ENCODE assay signal across 17 cellular contexts in the genomic region with DNA sequence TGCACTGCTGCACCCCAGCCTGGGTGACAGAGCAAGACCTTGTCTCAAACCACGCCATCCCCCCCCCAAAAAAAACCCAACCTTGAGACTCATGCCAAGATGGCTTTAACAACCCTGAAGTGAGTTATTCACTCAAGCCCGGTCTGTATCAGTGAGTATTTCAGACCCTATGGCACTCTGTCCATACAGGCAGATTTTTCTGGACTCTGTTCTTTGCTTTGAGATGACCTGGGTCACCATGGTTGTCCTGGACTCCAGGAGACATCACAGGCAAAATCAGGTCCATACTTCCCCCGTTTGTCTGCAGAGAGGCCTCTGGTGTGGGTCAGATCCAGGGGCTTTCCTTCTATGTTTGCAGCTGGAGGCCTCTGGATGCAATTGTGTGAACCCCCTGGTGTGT.
DNase-seq lines count a peak whose midpoint lies in the region; ATAC-seq, FAIRE-seq and TF ChIP-seq lines count a peak whose summit lies in the region.
"Had no signal": no experiment of that assay in that cellular context is flagged by ENCODE, and none has a peak within 500 bp of the region (broad histone marks: within the 10 kb centered on the region; RNA-seq: fewer than 3 reads in every experiment).

No MANE protein-coding gene starts in this region.

- WGBS in liver: 71% methylated on average over 3 of the region's 3 CpGs
- 0% methylated on average over 3 of the region's 3 CpGs for WGBS in HepG2 (ENCODE audit: low lambda C conversion rate)
- WGBS in endodermal cell (ENCODE audit: insufficient coverage in 1 of 2, insufficient read length in 1 of 2), 2 experiments: 83 to 91% methylated on average over 2 to 3 of the region's 3 CpGs
- WGBS in hepatocyte (ENCODE audit: low lambda C conversion rate, missing lambda C conversion rate): 91% methylated on average over 3 of the region's 3 CpGs

- POLR2A ChIA-PET in HepG2 (lab: Yijun Ruan, JAX): no interaction called here

- no peak for TF ChIP-seq RAD21 in liver (IDR thresholded peaks at IDR 0.05)
- no peak for TF ChIP-seq RAD21 in HepG2 (CRISPR knock-in tag; IDR thresholded peaks at IDR 0.05)

- H3K9ac ChIP-seq in liver (ENCODE audit: low read depth in 1 of 2, low read length in 2 of 2) (no peak overlapping the region), HepG2 (ENCODE audit: insufficient read depth, low read depth, low read length) (no peak overlapping the region), endodermal cell (ENCODE audit: extremely low read depth, low read length, poor library complexity, severe bottlenecking) (no peak overlapping the region), neural progenitor cell (no peak overlapping the region)
- H3K9ac ChIP-seq: BLaER1, GM23248 had no signal

- BruUV-seq in HepG2 (replicated peaks; lab: Mats Ljungman, UMichigan): no TSS peak

- H3K27ac ChIP-seq in liver (ENCODE audit: low read depth in 1 of 2, low read length in 2 of 2) (no peak overlapping the region), HepG2 (ENCODE audit: extremely low read length, insufficient read depth, low read length) (no peak overlapping the region), endodermal cell (ENCODE audit: low read depth, low read length) (no peak overlapping the region), neural progenitor cell (no peak overlapping the region), hepatocyte (no peak overlapping the region)
- H3K27ac ChIP-seq: BLaER1, GM23248 had no signal

- ATAC-seq in HepG2 (no peak; the same call in 2 of the 3 replicates), HG03025 (IDR thresholded peaks at IDR 0.05; ENCODE audit: low FRiP score, unreplicated experiment) (no peak)

- peaks cover 26% of the 10 kb centered on the region for H3K36me3 Mint-ChIP-seq in endodermal cell (ENCODE audit: low read depth)
- H3K36me3 Mint-ChIP-seq in neural progenitor cell: peaks cover 17% of the 10 kb centered on the region
- H3K36me3 Mint-ChIP-seq: CD8-positive, alpha-beta memory T cell had no signal

- H3K27ac Mint-ChIP-seq in endodermal cell: peak overlapping the region; percentile 97
- H3K27ac Mint-ChIP-seq in neural progenitor cell: no peak overlapping the region
- H3K27ac Mint-ChIP-seq: CD8-positive, alpha-beta memory T cell had no signal

- H3K36me3 ChIP-seq in liver (ENCODE audit: control insufficient read depth in 4 of 4, insufficient read depth in 3 of 4, low read depth in 1 of 4, low read length in 3 of 4) (peaks cover 0 to 2% (median 0%) of the 10 kb centered on the region in 4 donors), HepG2 (replicated peaks in 1 of 2; ENCODE audit: control insufficient read depth in 1 of 2, insufficient read depth in 2 of 2, low read length in 2 of 2) (no peaks in the 10 kb centered on the region), endodermal cell (ENCODE audit: control insufficient read depth, insufficient read depth, low read length) (peaks cover 19% of the 10 kb centered on the region), neural progenitor cell (no peaks in the 10 kb centered on the region), hepatocyte (replicated peaks; ENCODE audit: insufficient read depth, low read depth) (no peaks in the 10 kb centered on the region)
- H3K36me3 ChIP-seq: BLaER1, HAP-1 had no signal

- H3K4me3 ChIP-seq in liver (ENCODE audit: low read depth in 1 of 3, low read length in 3 of 3): no peak overlapping the region
- no peak overlapping the region for H3K4me3 ChIP-seq in HepG2 (replicated peaks in 1 of 3; ENCODE audit: insufficient read depth in 1 of 3, low read depth in 2 of 3, low read length in 3 of 3)
- no peak overlapping the region for H3K4me3 ChIP-seq in endodermal cell (ENCODE audit: low read length)
- H3K4me3 ChIP-seq in neural progenitor cell: no peak overlapping the region
- no peak overlapping the region for H3K4me3 ChIP-seq in hepatocyte
- H3K4me3 ChIP-seq: BLaER1, GM23248, HAP-1 had no signal

- H3K27me3 ChIP-seq in liver (ENCODE audit: control insufficient read depth in 4 of 4, insufficient read depth in 4 of 4, low read length in 3 of 4): no peaks in the 10 kb centered on the region
- peaks cover 0 to 19% of the 10 kb centered on the region in 2 experiments; a peak in 2 of 5 replicates for H3K27me3 ChIP-seq in HepG2 (ENCODE audit: control insufficient read depth in 1 of 2, insufficient read depth in 2 of 2, low read length in 2 of 2)
- no peaks in the 10 kb centered on the region for H3K27me3 ChIP-seq in endodermal cell (ENCODE audit: control insufficient read depth, insufficient read depth, low read length, poor library complexity, severe bottlenecking)
- H3K27me3 ChIP-seq in neural progenitor cell: no peaks in the 10 kb centered on the region
- H3K27me3 ChIP-seq in hepatocyte: no peaks in the 10 kb centered on the region
- H3K27me3 ChIP-seq: BLaER1 had no signal

- H3K4me1 Mint-ChIP-seq in endodermal cell (peaks cover 60% of the 10 kb centered on the region), neural progenitor cell (peaks cover 79% of the 10 kb centered on the region)

- no peak for TF ChIP-seq EP300 in HepG2 (IDR thresholded peaks at IDR 0.05; ENCODE audit: low read depth in 2 of 2, low read length in 2 of 2)
- TF ChIP-seq EP300 in HepG2 (CRISPR knock-in tag; IDR thresholded peaks at IDR 0.05; ENCODE audit: borderline replicate concordance): no peak

- H3K79me2 ChIP-seq in HepG2 (ENCODE audit: insufficient read depth, low read length) (no peaks in the 10 kb centered on the region), neural progenitor cell (ENCODE audit: low read depth) (peaks cover 26% of the 10 kb centered on the region), hepatocyte (peaks cover 21% of the 10 kb centered on the region)

- TF ChIP-seq CTCF in liver (IDR thresholded peaks at IDR 0.05; ENCODE audit: low read depth, low read length, missing input control) (no peak), HepG2 (CRISPR knock-in tag; IDR thresholded peaks at IDR 0.05) (no peak), endodermal cell (conservative IDR thresholded peaks at IDR 0.05) (no peak), neural progenitor cell (IDR thresholded peaks at IDR 0.05) (no peak), hepatocyte (IDR thresholded peaks at IDR 0.05; ENCODE audit: poor library complexity) (no peak), GM13977 (IDR thresholded peaks at IDR 0.05; ENCODE audit: extremely low read depth, insufficient read depth, missing control alignments) (no peak)

- H3K9me2 ChIP-seq in hepatocyte (replicated peaks; ENCODE audit: insufficient read depth): no peaks in the 10 kb centered on the region

- no peak for FAIRE-seq in HepG2 (lab: Jason Lieb, UNC)
- FAIRE-seq: GM12892 had no signal

- no peaks in the 10 kb centered on the region for H3K9me3 Mint-ChIP-seq in endodermal cell
- peaks cover 4% of the 10 kb centered on the region for H3K9me3 Mint-ChIP-seq in neural progenitor cell
- H3K9me3 Mint-ChIP-seq: CD8-positive, alpha-beta memory T cell had no signal

- in situ Hi-C loops in HepG2 (cut with HindIII; ENCODE audit: extremely low pct_ligation_motif_present, low pct_unique_long_range_greater_than_20kb): no loop called here
- in situ Hi-C loops in GM13977 (cut with MboI; ENCODE audit: low pct_unique_long_range_greater_than_20kb, low sequenced_read_pairs, unreplicated experiment): no loop called here

- H3K4me2 ChIP-seq in HepG2 (ENCODE audit: low read depth, low read length) (no peak overlapping the region), neural progenitor cell (peak overlapping the region; percentile 75), hepatocyte (no peak overlapping the region)
- H3K4me2 ChIP-seq: BLaER1 had no signal

- CTCF ChIA-PET in HepG2 (lab: Yijun Ruan, JAX; ENCODE audit: low intra/inter-chr PET ratio, low total read pairs): no interaction called here

- H4K20me1 ChIP-seq in HepG2 (ENCODE audit: insufficient read depth, low read length): no peaks in the 10 kb centered on the region
- H4K20me1 ChIP-seq in neural progenitor cell (ENCODE audit: low read depth): peaks cover 28% of the 10 kb centered on the region
- H4K20me1 ChIP-seq in hepatocyte (ENCODE audit: insufficient read depth, poor library complexity, severe bottlenecking): peaks cover 16% of the 10 kb centered on the region
- H4K20me1 ChIP-seq: BLaER1 had no signal

- H3K4me1 ChIP-seq in liver (ENCODE audit: control insufficient read depth in 4 of 4, insufficient read depth in 4 of 4, low read length in 3 of 4) (peaks cover 0 to 7% (median 2%) of the 10 kb centered on the region in 4 donors), HepG2 (ENCODE audit: insufficient read depth, low read length) (no peaks in the 10 kb centered on the region), endodermal cell (ENCODE audit: control insufficient read depth, insufficient read depth, low read length) (peaks cover 39% of the 10 kb centered on the region), neural progenitor cell (peaks cover 74% of the 10 kb centered on the region), hepatocyte (ENCODE audit: insufficient read depth) (peaks cover 4% of the 10 kb centered on the region)
- H3K4me1 ChIP-seq: BLaER1 had no signal

- H3K9me3 ChIP-seq in liver (ENCODE audit: control insufficient read depth in 4 of 4, low read length in 3 of 4): no peaks in the 10 kb centered on the region
- no peaks in the 10 kb centered on the region for H3K9me3 ChIP-seq in HepG2 (ENCODE audit: low read length)
- no peaks in the 10 kb centered on the region for H3K9me3 ChIP-seq in endodermal cell (ENCODE audit: control insufficient read depth, low read length)
- H3K9me3 ChIP-seq in neural progenitor cell (ENCODE audit: low read depth): no peaks in the 10 kb centered on the region
- no peaks in the 10 kb centered on the region for H3K9me3 ChIP-seq in hepatocyte (ENCODE audit: low read depth)
- H3K9me3 ChIP-seq: BLaER1, Caco-2, HAP-1 had no signal

- H3K4me3 Mint-ChIP-seq in endodermal cell (peak overlapping the region; percentile 9), neural progenitor cell (no peak overlapping the region)
- H3K4me3 Mint-ChIP-seq: CD8-positive, alpha-beta memory T cell had no signal

- intact Hi-C loops in HepG2 (cut with micrococcal nuclease; ENCODE audit: unreplicated experiment): no loop called here

- H3K27me3 Mint-ChIP-seq in endodermal cell (ENCODE audit: insufficient read depth) (no peaks in the 10 kb centered on the region), neural progenitor cell (ENCODE audit: insufficient read depth, low read depth) (peaks cover 15% of the 10 kb centered on the region)

- no peak for TF ChIP-seq POLR2A in HepG2 (IDR thresholded peaks at IDR 0.05; ENCODE audit: insufficient read depth in 1 of 2, low read depth in 2 of 2, low read length in 2 of 2)

- H2AFZ ChIP-seq in HepG2 (ENCODE audit: low read length): no peak overlapping the region
- no peak overlapping the region for H2AFZ ChIP-seq in neural progenitor cell (replicated peaks)
- H2AFZ ChIP-seq in hepatocyte: no peak overlapping the region
- H2AFZ ChIP-seq: GM23248 had no signal

- DNase-seq in HepG2 (ENCODE audit: low spot score): no peak
- DNase-seq in endodermal cell: no peak
- DNase-seq in neural progenitor cell (ENCODE audit: low spot score): no peak
- DNase-seq in hepatocyte (ENCODE audit: low spot score): no peak
- DNase-seq in GM13977 (ENCODE audit: low spot score): no peak
- DNase-seq: 8988T; AML-193; Caco-2; CD8-positive, alpha-beta memory T cell; DND-41; GDM1; GM23248 had no signal

- H3F3A ChIP-seq in neural progenitor cell (ENCODE audit: low read depth): peaks cover 69% of the 10 kb centered on the region

TF ChIP-seq in liver, 16 proteins besides CTCF, POLR2A, EP300 and RAD21 (continues in another document):
- peak in 1 of 2 donors; percentile 19 for TF ChIP-seq RXRA (IDR thresholded peaks at IDR 0.05)

TF ChIP-seq in HepG2, 621 proteins besides CTCF, POLR2A, EP300 and RAD21 (continues in another document):
- no peak for TF ChIP-seq PHF20 (CRISPR knock-in tag; IDR thresholded peaks at IDR 0.05)
